ENCODE assay signal across 9 cellular contexts in the genomic region with DNA sequence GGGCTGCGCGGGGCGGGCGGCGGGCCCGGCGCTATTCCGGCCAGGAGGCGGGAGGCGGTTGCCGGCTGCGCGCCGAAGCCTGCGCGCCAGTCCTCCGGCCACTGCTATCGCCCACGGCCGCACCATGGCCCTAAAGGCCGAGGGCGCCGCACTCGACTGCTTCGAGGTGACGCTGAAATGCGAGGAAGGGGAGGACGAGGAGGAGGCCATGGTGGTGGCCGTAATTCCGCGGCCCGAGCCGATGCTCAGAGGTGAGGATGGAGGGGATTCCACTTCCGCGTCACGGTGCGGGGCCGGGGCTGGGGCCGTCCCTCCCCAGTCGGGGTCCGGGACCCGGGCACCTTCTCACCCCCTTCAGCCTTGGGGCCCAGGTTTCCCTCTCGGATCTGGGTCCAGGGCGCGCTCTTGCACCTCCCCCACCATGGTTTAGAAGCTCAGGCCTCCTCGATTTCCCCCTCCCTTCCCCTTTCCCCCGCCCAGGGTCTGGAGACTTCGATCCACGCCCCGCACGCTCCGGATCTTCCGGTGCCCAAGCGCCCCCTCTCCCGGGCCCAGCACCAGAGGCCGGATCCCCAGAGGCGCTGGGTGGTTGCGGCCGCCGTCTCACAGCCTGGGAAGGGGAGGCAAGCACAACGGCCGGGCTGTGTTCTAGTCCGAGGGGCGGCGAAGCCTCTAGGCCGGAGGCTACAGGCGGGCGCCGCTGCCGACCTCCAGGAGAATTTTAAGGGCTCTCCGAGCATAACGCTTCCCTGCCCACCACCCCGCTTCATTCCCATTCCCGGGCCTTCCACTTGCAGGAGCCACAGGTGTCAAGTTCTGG. TPM values are rescaled to one million over a fixed set of nuclear protein-coding genes. Genes with fewer than 3 reads are reported as not detected.
DNase-seq lines count a peak whose midpoint lies in the region; ATAC-seq, FAIRE-seq and TF ChIP-seq lines count a peak whose summit lies in the region.
"Had no signal": no experiment of that assay in that cellular context is flagged by ENCODE, and none has a peak within 500 bp of the region (broad histone marks: within the 10 kb centered on the region; RNA-seq: fewer than 3 reads in every experiment).

No MANE protein-coding gene starts in this region.

- CTCF ChIA-PET in mammary epithelial cell (lab: Charles Lee; ENCODE audit: low non-redundant PET), result interaction anchor here (0.6 kb wide), 1 partner anchor 1465 kb away, joined by 4 read pairs; no protein-coding TSS in a partner anchor

- peak overlapping the region; percentile 79 for H3K9ac ChIP-seq in mammary epithelial cell (ENCODE audit: insufficient read depth, low read length)
- peak overlapping the region; percentile 76 to 87 (median 81) for H3K9ac ChIP-seq in skeletal muscle tissue (ENCODE audit: low read depth in 1 of 3, low read length in 3 of 3)

- H3K27me3 ChIP-seq in mammary epithelial cell (ENCODE audit: insufficient read depth, low read length) (no peaks in the 10 kb centered on the region), skeletal muscle tissue (ENCODE audit: control insufficient read depth in 3 of 3, insufficient read depth in 3 of 3, low read length in 3 of 3) (no peaks in the 10 kb centered on the region)

- peak overlapping the region; percentile 95 for H3K4me2 ChIP-seq in mammary epithelial cell (ENCODE audit: insufficient read depth, low read depth, low read length)

- peaks cover 13% of the 10 kb centered on the region for H3K4me1 ChIP-seq in mammary epithelial cell (ENCODE audit: insufficient read depth, low read length)
- H3K4me1 ChIP-seq in skeletal muscle tissue (ENCODE audit: control insufficient read depth in 3 of 3, insufficient read depth in 3 of 3, low read length in 3 of 3), result peaks cover 11 to 17% (median 17%) of the 10 kb centered on the region in 3 donors

- peak overlapping the region; percentile 79 for H3K4me3 Mint-ChIP-seq in T-helper 1 cell treated with Interleukin-12 subunit alpha and Interleukin-12 subunit beta and Interleukin-4 antibody, amounts not matched to agents 30 μg/mL and 1 μg/mL, for 36 hours

- WGBS in mammary epithelial cell (ENCODE audit: low coverage, missing lambda C conversion rate), result 3% methylated on average over 18 of the region's 74 CpGs

- H3K27ac ChIP-seq in mammary epithelial cell (ENCODE audit: insufficient read depth, low read depth, low read length) (peak overlapping the region; percentile 19), skeletal muscle tissue (ENCODE audit: low read depth, low read length) (no peak overlapping the region)

- no TSS peak for BruUV-seq in mammary epithelial cell (replicated peaks; lab: Mats Ljungman, UMichigan)

- H3K9me3 Mint-ChIP-seq in T-helper 1 cell treated with Interleukin-12 subunit alpha and Interleukin-12 subunit beta and Interleukin-4 antibody, amounts not matched to agents 30 μg/mL and 1 μg/mL, for 36 hours, result no peaks in the 10 kb centered on the region

- H3K36me3 ChIP-seq in mammary epithelial cell (ENCODE audit: insufficient read depth, low read length) (no peaks in the 10 kb centered on the region), skeletal muscle tissue (ENCODE audit: control insufficient read depth in 3 of 3, insufficient read depth in 3 of 3, low read length in 3 of 3) (peaks cover 11 to 14% (median 13%) of the 10 kb centered on the region in 3 donors)

- H4K20me1 ChIP-seq in mammary epithelial cell (ENCODE audit: insufficient read depth, low read length), result no peaks in the 10 kb centered on the region

- FAIRE-seq in HTR-8/SVneo (lab: Jason Lieb, UNC), result no peak
- FAIRE-seq: colon had no signal

- H3K4me1 Mint-ChIP-seq in T-helper 1 cell treated with Interleukin-12 subunit alpha and Interleukin-12 subunit beta and Interleukin-4 antibody, amounts not matched to agents 30 μg/mL and 1 μg/mL, for 36 hours (ENCODE audit: low read depth), result peaks cover 24% of the 10 kb centered on the region

- H3K36me3 Mint-ChIP-seq in T-helper 1 cell treated with Interleukin-12 subunit alpha and Interleukin-12 subunit beta and Interleukin-4 antibody, amounts not matched to agents 30 μg/mL and 1 μg/mL, for 36 hours (ENCODE audit: low read depth), result peaks cover 13% of the 10 kb centered on the region

- intact Hi-C loops in mammary epithelial cell (cut with micrococcal nuclease), result loop anchor here (2.0 kb wide), 1 partner anchor 47 kb away; no protein-coding TSS in a partner anchor

- in situ Hi-C loops in mammary epithelial cell (cut with MboI; ENCODE audit: low sequenced_read_pairs in 2 of 2), result no loop called here

- peak overlapping the region; percentile 71 to 97 (median 95) for H3K4me3 ChIP-seq in mammary epithelial cell (replicated peaks in 1 of 3; ENCODE audit: insufficient read depth in 1 of 3, low read depth in 2 of 3, low read length in 3 of 3)
- H3K4me3 ChIP-seq in skeletal muscle tissue (ENCODE audit: low read length in 3 of 3), result peak overlapping the region; percentile 83 to 89 (median 88)

- H3K79me2 ChIP-seq in mammary epithelial cell (ENCODE audit: insufficient read depth, low read length), result peaks cover 46% of the 10 kb centered on the region

- ATAC-seq in GM21390 (IDR thresholded peaks at IDR 0.05; ENCODE audit: unreplicated experiment), result peak; percentile 32

- DNase-seq in DMS79 treated with DMSO at 0.1 percent for 48 hours (lab: John Stamatoyannopoulos, UW), result peak; percentile 23
- peak; percentile 37 for DNase-seq in HTR-8/SVneo (ENCODE audit: insufficient read length, low spot score)
- peak; percentile 35 for DNase-seq in mammary epithelial cell
- DNase-seq in iPS-NIHi11 (ENCODE audit: low spot score), result peak; percentile 67
- DNase-seq in LoVo (ENCODE audit: low spot score), result no peak

- no peak for TF ChIP-seq CTCF in mammary epithelial cell (conservative IDR thresholded peaks at IDR 0.05 in 1 of 2, IDR thresholded peaks at IDR 0.05 in 1 of 2; ENCODE audit: extremely low read depth in 1 of 2, insufficient read depth in 1 of 2, low read depth in 1 of 2, low read length in 2 of 2)

- H3K27me3 Mint-ChIP-seq in T-helper 1 cell treated with Interleukin-12 subunit alpha and Interleukin-12 subunit beta and Interleukin-4 antibody, amounts not matched to agents 30 μg/mL and 1 μg/mL, for 36 hours (ENCODE audit: low read depth), result no peaks in the 10 kb centered on the region

- dilution Hi-C loops in mammary epithelial cell (cut with HindIII; ENCODE audit: low sequenced_read_pairs), result no loop called here

- H3K9me3 ChIP-seq in mammary epithelial cell (replicated peaks; ENCODE audit: insufficient read depth, low read length) (no peaks in the 10 kb centered on the region), skeletal muscle tissue (ENCODE audit: control insufficient read depth in 3 of 3, low read length in 3 of 3) (no peaks in the 10 kb centered on the region)

- H3K27ac Mint-ChIP-seq in T-helper 1 cell treated with Interleukin-12 subunit alpha and Interleukin-12 subunit beta and Interleukin-4 antibody, amounts not matched to agents 30 μg/mL and 1 μg/mL, for 36 hours, result peak overlapping the region; percentile 70

- H2AFZ ChIP-seq in mammary epithelial cell (ENCODE audit: low read depth, low read length), result peak overlapping the region; percentile 93

RNA-seq across cellular contexts. Expression of a gene that starts 0.5 kb away (rescaled TPM):
- 10 to 100 TPM; 19.2 to 24.4 TPM for total RNA-seq in mammary epithelial cell
- polyA plus RNA-seq in mammary epithelial cell, result 14.3 TPM
- 3.7 TPM for polyA minus RNA-seq in mammary epithelial cell
- total RNA-seq in skeletal muscle tissue, result 6.8 TPM

RNA-seq across cellular contexts. Expression of a gene that starts 25.1 kb away (rescaled TPM):
- 10 to 100 TPM; 26.7 to 64.4 TPM for total RNA-seq in mammary epithelial cell
- polyA plus RNA-seq in mammary epithelial cell, result 38.9 TPM
- polyA minus RNA-seq in mammary epithelial cell, result 79.0 TPM
- 6.8 TPM for total RNA-seq in skeletal muscle tissue

RNA-seq across cellular contexts. Expression of a gene that starts 45.2 kb away (rescaled TPM):
- total RNA-seq in mammary epithelial cell (10 to 100 TPM in 1 of 2 donors, 1 to 10 TPM in 1; 4.7 to 10.0 TPM), skeletal muscle tissue (15.7 TPM)
- 1.9 TPM for polyA plus RNA-seq in mammary epithelial cell
- polyA minus RNA-seq in mammary epithelial cell, result 1.3 TPM
